8 cellular contexts compared by ENCODE assay signal in genomic region chr12:104494137-104494815, GRCh38.
DNase-seq lines count a peak whose midpoint lies in the region; ATAC-seq lines count a peak whose summit lies in the region.

No MANE protein-coding gene starts in this region.

- ATAC-seq in GM21526 (IDR thresholded peaks at IDR 0.05; ENCODE audit: low FRiP score, unreplicated experiment): peak; percentile 57
- ATAC-seq in HG03175 (IDR thresholded peaks at IDR 0.05; ENCODE audit: unreplicated experiment): no peak

- DNase-seq in activated CD4-positive, CD25-positive, alpha-beta regulatory T cell treated with anti-CD3 and anti-CD28 coated beads, Interleukin-2, amount 50 U/mL, for 72 hours: peak; percentile 66
- peak; percentile 42 for DNase-seq in effector CD4-positive, alpha-beta T cell
- peak; percentile 75 to 76 for DNase-seq in stimulated activated CD4-positive, alpha-beta T cell treated with anti-CD3 and anti-CD28 coated beads, Interleukin-15, amount 100 ng/mL, for 48 hours (ENCODE audit: low read depth in 2 of 2)
- DNase-seq in SIG-M5 (lab: John Stamatoyannopoulos, UW) (no peak), GDM1 (lab: John Stamatoyannopoulos, UW) (no peak), GOT3 (lab: John Stamatoyannopoulos, UW) (no peak)

Comparison
In these comparisons a context has a peak if more than half of its experiments do, and no peak if none do; other contexts are left out.
1. DNase-seq: peak in activated CD4-positive, CD25-positive, alpha-beta regulatory T cell treated with anti-CD3 and anti-CD28 coated beads, Interleukin-2, amount 50 U/mL, for 72 hours (single experiment), effector CD4-positive, alpha-beta T cell (single experiment) and stimulated activated CD4-positive, alpha-beta T cell treated with anti-CD3 and anti-CD28 coated beads, Interleukin-15, amount 100 ng/mL, for 48 hours (2 of 2); none in SIG-M5 (single experiment), GDM1 (single experiment) and GOT3 (single experiment).